ENCODE assay signal across 8 cellular contexts in the genomic region with DNA sequence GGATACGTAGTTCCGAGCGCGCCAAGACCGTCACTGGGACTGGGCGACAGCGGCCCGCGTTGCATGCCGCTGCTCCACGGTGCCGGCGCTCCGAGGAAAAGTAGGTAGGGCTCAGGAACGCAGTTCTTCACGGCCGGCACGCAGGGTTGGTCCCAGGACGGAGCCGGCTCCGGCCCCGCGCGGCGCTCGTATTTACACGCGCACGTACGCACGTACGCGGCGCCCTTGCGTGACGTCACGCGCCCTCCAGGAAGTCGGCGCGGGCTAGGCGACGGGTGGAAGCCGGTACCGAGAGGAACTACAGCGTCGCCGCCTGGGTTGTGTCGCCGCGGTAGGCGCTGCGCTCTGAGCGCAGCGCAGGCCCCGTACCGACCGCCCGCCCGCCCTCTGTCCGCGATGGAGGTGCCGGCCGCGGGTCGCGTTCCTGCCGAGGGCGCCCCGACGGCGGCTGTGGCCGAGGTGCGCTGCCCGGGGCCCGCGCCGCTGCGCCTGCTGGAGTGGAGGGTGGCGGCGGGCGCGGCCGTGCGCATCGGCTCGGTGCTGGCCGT. TPM values are rescaled to one million over a fixed set of nuclear protein-coding genes. Genes with fewer than 3 reads are reported as not detected.
DNase-seq lines count a peak whose midpoint lies in the region; ATAC-seq and TF ChIP-seq lines count a peak whose summit lies in the region.

A gene with protein sequence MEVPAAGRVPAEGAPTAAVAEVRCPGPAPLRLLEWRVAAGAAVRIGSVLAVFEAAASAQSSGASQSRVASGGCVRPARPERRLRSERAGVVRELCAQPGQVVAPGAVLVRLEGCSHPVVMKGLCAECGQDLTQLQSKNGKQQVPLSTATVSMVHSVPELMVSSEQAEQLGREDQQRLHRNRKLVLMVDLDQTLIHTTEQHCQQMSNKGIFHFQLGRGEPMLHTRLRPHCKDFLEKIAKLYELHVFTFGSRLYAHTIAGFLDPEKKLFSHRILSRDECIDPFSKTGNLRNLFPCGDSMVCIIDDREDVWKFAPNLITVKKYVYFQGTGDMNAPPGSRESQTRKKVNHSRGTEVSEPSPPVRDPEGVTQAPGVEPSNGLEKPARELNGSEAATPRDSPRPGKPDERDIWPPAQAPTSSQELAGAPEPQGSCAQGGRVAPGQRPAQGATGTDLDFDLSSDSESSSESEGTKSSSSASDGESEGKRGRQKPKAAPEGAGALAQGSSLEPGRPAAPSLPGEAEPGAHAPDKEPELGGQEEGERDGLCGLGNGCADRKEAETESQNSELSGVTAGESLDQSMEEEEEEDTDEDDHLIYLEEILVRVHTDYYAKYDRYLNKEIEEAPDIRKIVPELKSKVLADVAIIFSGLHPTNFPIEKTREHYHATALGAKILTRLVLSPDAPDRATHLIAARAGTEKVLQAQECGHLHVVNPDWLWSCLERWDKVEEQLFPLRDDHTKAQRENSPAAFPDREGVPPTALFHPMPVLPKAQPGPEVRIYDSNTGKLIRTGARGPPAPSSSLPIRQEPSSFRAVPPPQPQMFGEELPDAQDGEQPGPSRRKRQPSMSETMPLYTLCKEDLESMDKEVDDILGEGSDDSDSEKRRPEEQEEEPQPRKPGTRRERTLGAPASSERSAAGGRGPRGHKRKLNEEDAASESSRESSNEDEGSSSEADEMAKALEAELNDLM (plus strand): TSS at position 252 of the 548 bp plus-strand sequence. CDS start 145 bp downstream, at position 397.

- peak within 1 kb of the TSS; percentile 99 for H3K27ac Mint-ChIP-seq in activated naive CD8-positive, alpha-beta T cell treated with anti-CD3 and anti-CD28 coated beads, Interleukin-2, amount 50 U/mL, for 24 hours

- intact Hi-C loops in heart left ventricle (cut with DNase I), result loop anchor here in 4 of 10 donors (2.0 to 10.0 kb wide), 3 partner anchors 275 to 355 kb away; partner anchors contain the start of genes RBFA (in 3 of the 4) and SLC66A2 (in 2 of the 4)

- H3K27me3 ChIP-seq in heart left ventricle (no peaks in the 10 kb centered on the region), tibial nerve (no peaks in the 10 kb centered on the region)

- 0% methylated on average over 4 to 88 of the region's 88 CpGs for WGBS in heart left ventricle, 4 donors
- WGBS in tibial nerve, 2 donors, result 0 to 1% methylated on average over 18 to 26 of the region's 88 CpGs

- peaks cover 1% of the 10 kb centered on the region for H3K27me3 Mint-ChIP-seq in activated naive CD8-positive, alpha-beta T cell treated with anti-CD3 and anti-CD28 coated beads, Interleukin-2, amount 50 U/mL, for 24 hours

- peak within 1 kb of the TSS; percentile 94 to 100 (median 99) for H3K27ac ChIP-seq in heart left ventricle
- H3K27ac ChIP-seq in tibial nerve, result peak within 1 kb of the TSS; percentile 96 to 99 (median 98)

- TF ChIP-seq CTCF in GM12865 (IDR thresholded peaks at IDR 0.05; ENCODE audit: insufficient read depth, low read depth, low read length, missing control alignments), result no peak
- no peak for TF ChIP-seq CTCF in heart left ventricle (IDR thresholded peaks at IDR 0.05)
- TF ChIP-seq CTCF in tibial nerve (IDR thresholded peaks at IDR 0.05), result peak in 2 of 5 experiments; percentile 48 to 55

- H3K4me3 Mint-ChIP-seq in activated naive CD8-positive, alpha-beta T cell treated with anti-CD3 and anti-CD28 coated beads, Interleukin-2, amount 50 U/mL, for 24 hours, result peak within 1 kb of the TSS; percentile 97

- TF ChIP-seq EP300 in tibial nerve (IDR thresholded peaks at IDR 0.05), result peak; percentile 71 to 84

- H3K4me3 ChIP-seq in GM12865 (ENCODE audit: low read depth, low read length), result peak within 1 kb of the TSS; percentile 70
- peak within 1 kb of the TSS; percentile 61 to 99 (median 88) for H3K4me3 ChIP-seq in heart left ventricle
- H3K4me3 ChIP-seq in tibial nerve, result peak within 1 kb of the TSS; percentile 78 to 100 (median 80)

- ATAC-seq in HG02588 (IDR thresholded peaks at IDR 0.05; ENCODE audit: unreplicated experiment), result peak; percentile 64
- ATAC-seq in activated naive CD8-positive, alpha-beta T cell treated with anti-CD3 and anti-CD28 coated beads, Interleukin-2, amount 50 U/mL, for 24 hours, result peak; percentile 55
- ATAC-seq in heart left ventricle, result peak; percentile 80 to 89 (median 88)

- H3K4me1 Mint-ChIP-seq in activated naive CD8-positive, alpha-beta T cell treated with anti-CD3 and anti-CD28 coated beads, Interleukin-2, amount 50 U/mL, for 24 hours, result peaks cover 67% of the 10 kb centered on the region

- peaks cover 43% of the 10 kb centered on the region for H3K36me3 Mint-ChIP-seq in activated naive CD8-positive, alpha-beta T cell treated with anti-CD3 and anti-CD28 coated beads, Interleukin-2, amount 50 U/mL, for 24 hours (ENCODE audit: low read depth)

- H3K9me3 Mint-ChIP-seq in activated naive CD8-positive, alpha-beta T cell treated with anti-CD3 and anti-CD28 coated beads, Interleukin-2, amount 50 U/mL, for 24 hours, result no peaks in the 10 kb centered on the region

- DNase-seq in GM12865 (ENCODE audit: low read depth) (peak; percentile 96), NCI-H1092 (lab: John Stamatoyannopoulos, UW) (peak; percentile 93), SKM-1 treated with dmso at 0.1 percent for 144 hours (lab: John Stamatoyannopoulos, UW; ENCODE audit: unreplicated experiment) (peak; percentile 81), heart left ventricle (peak; percentile 90 to 96 (median 94)), pons (ENCODE audit: low spot score) (peak; percentile 85), tibial nerve (ENCODE audit: low spot score in 2 of 2) (peak; percentile 77 to 89)
- peak; percentile 89 for DNase-seq in activated naive CD8-positive, alpha-beta T cell treated with anti-CD3 and anti-CD28 coated beads, Interleukin-2, amount 50 U/mL, for 24 hours

- H3K4me1 ChIP-seq in heart left ventricle, result peaks cover 6 to 63% (median 32%) of the 10 kb centered on the region in 12 donors
- peaks cover 0 to 52% (median 23%) of the 10 kb centered on the region in 4 donors for H3K4me1 ChIP-seq in tibial nerve

- H3K36me3 ChIP-seq in heart left ventricle (peaks cover 0 to 14% (median 4%) of the 10 kb centered on the region in 9 donors), tibial nerve (peaks cover 0 to 23% (median 0%) of the 10 kb centered on the region in 3 donors)

- TF ChIP-seq POLR2A in heart left ventricle (IDR thresholded peaks at IDR 0.05), result no peak
- no peak for TF ChIP-seq POLR2A in tibial nerve (IDR thresholded peaks at IDR 0.05)

- H3K9me3 ChIP-seq in heart left ventricle (no peaks in the 10 kb centered on the region), tibial nerve (no peaks in the 10 kb centered on the region)

RNA-seq across cellular contexts. Expression of the gene that starts here (rescaled TPM):
- total RNA-seq in heart left ventricle (10 to 100 TPM in 5 of 9 donors, 1 to 10 TPM in 4; 6.0 to 17.1 (median 10.3) TPM), tibial nerve (10 to 100 TPM; 18.1 to 40.5 (median 25.7) TPM)
- polyA plus RNA-seq in heart left ventricle, result 10 to 100 TPM in 1 of 2 donors, 1 to 10 TPM in 1; 7.0 to 10.3 TPM

Comparison
In these comparisons a context has a peak if more than half of its experiments do, and no peak if none do; other contexts are left out.
1. Peak in every context shown above with its lines: DNase-seq, ATAC-seq, H3K4me3 ChIP-seq and H3K27ac ChIP-seq.